ENCODE assay signal across 22 cellular contexts in genomic region chr21:20404915-20405314, GRCh38.
"Had no signal": no experiment of that assay in that cellular context is flagged by ENCODE, and none has a peak within 500 bp of the region (broad histone marks: within the 10 kb centered on the region; RNA-seq: fewer than 3 reads in every experiment).

No MANE protein-coding gene starts in this region.

- ATAC-seq: activated CD8-positive, alpha-beta T cell treated with anti-CD3 and anti-CD28 coated beads, Interleukin-2, amount 10 ng/mL, durations not matched to agents 7 days and 5 days; activated naive CD8-positive, alpha-beta T cell treated with anti-CD3 and anti-CD28 coated beads, Interleukin-2, amount 50 U/mL, for 24 hours; gastroesophageal sphincter; heart right ventricle; natural killer cell treated with Interleukin-12 subunit alpha and Interleukin-12 subunit beta and Interleukin-15 and Interleukin-18, amount 100 ng/mL, for 72 hours; right lobe of liver; stimulated activated naive CD8-positive, alpha-beta T cell treated with anti-CD3 and anti-CD28 coated beads, Interleukin-15, amount 100 ng/mL, for 72 hours had no signal

- H3K27me3 Mint-ChIP-seq: activated CD4-positive, alpha-beta T cell treated with anti-CD3 and anti-CD28 coated beads, Interleukin-2, amount 10 ng/mL, durations not matched to agents 7 days and 5 days; activated naive CD8-positive, alpha-beta T cell treated with anti-CD3 and anti-CD28 coated beads, Interleukin-2, amount 50 U/mL, for 24 hours; natural killer cell treated with Interleukin-12 subunit alpha and Interleukin-12 subunit beta and Interleukin-15 and Interleukin-18, amount 100 ng/mL, for 72 hours; stimulated activated naive CD8-positive, alpha-beta T cell treated with anti-CD3 and anti-CD28 coated beads, Interleukin-15, amount 100 ng/mL, for 72 hours had no signal

- H3K4me1 Mint-ChIP-seq: activated CD4-positive, alpha-beta T cell treated with anti-CD3 and anti-CD28 coated beads, Interleukin-2, amount 10 ng/mL, durations not matched to agents 7 days and 5 days; activated naive CD8-positive, alpha-beta T cell treated with anti-CD3 and anti-CD28 coated beads, Interleukin-2, amount 50 U/mL, for 24 hours; stimulated activated naive CD8-positive, alpha-beta T cell treated with anti-CD3 and anti-CD28 coated beads, Interleukin-15, amount 100 ng/mL, for 72 hours had no signal

- H3K79me2 ChIP-seq: parathyroid adenoma had no signal

- H3K27ac ChIP-seq: cardiac muscle cell, epithelial cell of prostate, gastroesophageal sphincter, heart right ventricle, parathyroid adenoma, right lobe of liver, skin epidermis, suprapubic skin, tibial nerve had no signal

- H3K4me1 ChIP-seq: gastroesophageal sphincter, heart right ventricle, parathyroid adenoma, right lobe of liver, suprapubic skin, tibial nerve had no signal

- H3K27me3 ChIP-seq: cardiac muscle cell, gastroesophageal sphincter, heart right ventricle, right lobe of liver, suprapubic skin, tibial nerve had no signal

- DNase-seq: activated CD4-positive, alpha-beta T cell treated with anti-CD3 and anti-CD28 coated beads, Interleukin-2, amount 10 ng/mL, durations not matched to agents 7 days and 5 days; activated CD8-positive, alpha-beta T cell treated with anti-CD3 and anti-CD28 coated beads, Interleukin-2, amount 10 ng/mL, durations not matched to agents 7 days and 5 days; activated gamma-delta T cell; activated naive CD4-positive, alpha-beta T cell treated with anti-CD3 and anti-CD28 coated beads, Interleukin-2, amount 50 U/mL, for 16 hours; activated naive CD8-positive, alpha-beta T cell treated with anti-CD3 and anti-CD28 coated beads, Interleukin-2, amount 50 U/mL, for 24 hours; cortex of kidney; heart right ventricle; nucleus accumbens; right lobe of liver; stimulated activated CD4-positive, alpha-beta T cell treated with anti-CD3 and anti-CD28 coated beads, Interleukin-1b, Interleukin-23, amount 100 ng/mL, for 48 hours; stimulated activated naive CD8-positive, alpha-beta T cell treated with anti-CD3 and anti-CD28 coated beads, Interleukin-15, amount 100 ng/mL, for 72 hours; T1000 had no signal

- H3K4me3 Mint-ChIP-seq: activated CD4-positive, alpha-beta T cell treated with anti-CD3 and anti-CD28 coated beads, Interleukin-2, amount 10 ng/mL, durations not matched to agents 7 days and 5 days; activated CD8-positive, alpha-beta T cell treated with anti-CD3 and anti-CD28 coated beads, Interleukin-2, amount 10 ng/mL, durations not matched to agents 7 days and 5 days; activated naive CD8-positive, alpha-beta T cell treated with anti-CD3 and anti-CD28 coated beads, Interleukin-2, amount 50 U/mL, for 24 hours; activated T-helper 1 cell treated with anti-CD3 and anti-CD28 coated beads, Interleukin-12 subunit alpha, Interleukin-12 subunit beta, Interleukin-2, Interleukin-4 antibody, amounts not matched to agents 30 ng/mL and 10 ng/mL and 1 ng/mL, durations not matched to agents 14 hours and 24 hours and 36 hours; natural killer cell treated with Interleukin-12 subunit alpha and Interleukin-12 subunit beta and Interleukin-15 and Interleukin-18, amount 100 ng/mL, for 72 hours; stimulated activated naive CD8-positive, alpha-beta T cell treated with anti-CD3 and anti-CD28 coated beads, Interleukin-15, amount 100 ng/mL, for 72 hours; T-helper 1 cell treated with Interleukin-12 subunit alpha and Interleukin-12 subunit beta and Interleukin-4 antibody, amounts not matched to agents 30 μg/mL and 1 μg/mL, for 36 hours had no signal

- H3K9ac ChIP-seq: parathyroid adenoma had no signal

- H3K4me3 ChIP-seq: cardiac muscle cell, gastroesophageal sphincter, heart right ventricle, right lobe of liver, skin epidermis, suprapubic skin, tibial nerve had no signal

- H3K36me3 ChIP-seq: cardiac muscle cell, gastroesophageal sphincter, heart right ventricle, right lobe of liver, suprapubic skin, tibial nerve had no signal

- H2AFZ ChIP-seq: parathyroid adenoma had no signal

- H3K9me3 ChIP-seq: gastroesophageal sphincter, right lobe of liver, suprapubic skin, tibial nerve had no signal

- H3K27ac Mint-ChIP-seq: activated CD4-positive, alpha-beta T cell treated with anti-CD3 and anti-CD28 coated beads, Interleukin-2, amount 10 ng/mL, durations not matched to agents 7 days and 5 days; activated CD8-positive, alpha-beta T cell treated with anti-CD3 and anti-CD28 coated beads, Interleukin-2, amount 10 ng/mL, durations not matched to agents 7 days and 5 days; activated naive CD8-positive, alpha-beta T cell treated with anti-CD3 and anti-CD28 coated beads, Interleukin-2, amount 50 U/mL, for 24 hours; activated T-helper 1 cell treated with anti-CD3 and anti-CD28 coated beads, Interleukin-12 subunit alpha, Interleukin-12 subunit beta, Interleukin-2, Interleukin-4 antibody, amounts not matched to agents 30 ng/mL and 10 ng/mL and 1 ng/mL, durations not matched to agents 14 hours and 24 hours and 36 hours; natural killer cell treated with Interleukin-12 subunit alpha and Interleukin-12 subunit beta and Interleukin-15 and Interleukin-18, amount 100 ng/mL, for 72 hours; stimulated activated naive CD8-positive, alpha-beta T cell treated with anti-CD3 and anti-CD28 coated beads, Interleukin-15, amount 100 ng/mL, for 72 hours; T-helper 1 cell treated with Interleukin-12 subunit alpha and Interleukin-12 subunit beta and Interleukin-4 antibody, amounts not matched to agents 30 μg/mL and 1 μg/mL, for 36 hours had no signal
